Comparison of ENCODE assay signal across 18 cellular contexts in the genomic region with DNA sequence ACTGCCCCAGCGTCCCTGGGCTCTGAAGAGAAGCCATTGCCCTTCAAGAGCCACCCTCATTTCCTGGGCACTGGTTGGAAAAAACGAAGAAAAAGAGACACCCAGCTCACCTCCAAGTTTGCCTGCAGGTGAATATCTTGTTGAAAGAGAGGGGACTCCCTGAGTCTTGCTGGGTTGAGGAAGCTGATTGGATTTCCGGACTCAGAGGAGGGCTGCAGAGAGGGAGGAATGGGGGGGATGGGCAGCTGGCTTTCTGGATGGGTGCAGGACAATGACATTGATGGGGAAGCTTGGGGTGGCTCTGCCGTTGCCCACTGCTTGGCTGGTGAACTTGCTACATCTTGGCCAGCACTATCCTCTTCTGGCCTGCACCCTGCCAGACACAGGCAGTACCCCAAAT. TPM values are rescaled to one million over a fixed set of nuclear protein-coding genes. Genes with fewer than 3 reads are reported as not detected.
A peak's percentile ranks its signal among the peaks of the same experiment; 100 is the strongest.
DNase-seq lines count a peak whose midpoint lies in the region; ATAC-seq and TF ChIP-seq lines count a peak whose summit lies in the region.
"Had no signal": no experiment of that assay in that cellular context is flagged by ENCODE, and none has a peak within 500 bp of the region (broad histone marks: within the 10 kb centered on the region; RNA-seq: fewer than 3 reads in every experiment).

No MANE protein-coding gene starts in this region.

- H2BK12ac ChIP-seq in trophoblast cell (ENCODE audit: low read length), result peak overlapping the region; percentile 18

- H2AFZ ChIP-seq in trophoblast cell (ENCODE audit: insufficient read depth, low read length, poor library complexity), result no peak overlapping the region

- no peak for DNase-seq in activated CD4-positive, alpha-beta T cell treated with anti-CD3 and anti-CD28 coated beads, Interleukin-2, amount 10 ng/mL, durations not matched to agents 24 days and 14 days
- no peak for DNase-seq in activated CD4-positive, alpha-beta T cell treated with anti-CD3 and anti-CD28 coated beads, Interleukin-2, amount 50 U/mL, for 4 hours
- DNase-seq in activated CD8-positive, alpha-beta T cell treated with anti-CD3 and anti-CD28 coated beads for 36 hours, result no peak
- no peak for DNase-seq in trophoblast cell
- no peak for DNase-seq in HuH-7.5 (ENCODE audit: low spot score)
- DNase-seq: 8988T, head of caudate nucleus, NCI-H226, retina, SW 1271, tibial artery had no signal

- no peak overlapping the region for H3K18ac ChIP-seq in trophoblast cell (ENCODE audit: low read length)

- CTCF ChIA-PET in activated CD8-positive, alpha-beta T cell treated with anti-CD3 and anti-CD28 coated beads for 36 hours (lab: Charles Lee), result interaction anchor here (0.8 to 2.1 kb wide), 2 partner anchors 28 to 35 kb away, joined by 3 to 6 read pairs; no protein-coding TSS in a partner anchor

- H2BK120ac ChIP-seq in trophoblast cell (ENCODE audit: insufficient read depth, low read length, poor library complexity), result no peak overlapping the region

- no peak overlapping the region for H4K91ac ChIP-seq in trophoblast cell (ENCODE audit: low read depth, low read length)

- no CpG with 5 or more reads among the region's 4 CpGs for WGBS in trophoblast cell (ENCODE audit: extremely low coverage, insufficient coverage, insufficient read length)

- peaks cover 15% of the 10 kb centered on the region for H3K4me1 Mint-ChIP-seq in activated CD4-positive, alpha-beta T cell treated with anti-CD3 and anti-CD28 coated beads, Interleukin-2, amount 10 ng/mL, durations not matched to agents 24 days and 14 days
- H3K4me1 Mint-ChIP-seq in activated CD8-positive, alpha-beta T cell treated with anti-CD3 and anti-CD28 coated beads for 36 hours (ENCODE audit: low read depth), result peaks cover 35% of the 10 kb centered on the region

- no peaks in the 10 kb centered on the region for H3K79me2 ChIP-seq in trophoblast cell (ENCODE audit: control insufficient read depth, insufficient read depth, low read length, poor library complexity)

- peak overlapping the region; percentile 81 for H4K8ac ChIP-seq in trophoblast cell (ENCODE audit: low read depth, low read length)

- H3K4ac ChIP-seq in trophoblast cell (ENCODE audit: low read depth, low read length), result no peak overlapping the region

- peak overlapping the region; percentile 55 for H3K4me3 Mint-ChIP-seq in activated CD4-positive, alpha-beta T cell treated with anti-CD3 and anti-CD28 coated beads, Interleukin-2, amount 10 ng/mL, durations not matched to agents 24 days and 14 days
- H3K4me3 Mint-ChIP-seq in activated CD8-positive, alpha-beta T cell treated with anti-CD3 and anti-CD28 coated beads for 36 hours, result peak overlapping the region; percentile 74
- H3K4me3 Mint-ChIP-seq: activated CD4-positive, alpha-beta memory T cell treated with anti-CD3 and anti-CD28 coated beads for 36 hours; B cell; neural crest cell had no signal

- H3K79me1 ChIP-seq in trophoblast cell (ENCODE audit: low read length), result peaks cover 2% of the 10 kb centered on the region

- no peak overlapping the region for H3K27ac ChIP-seq in trophoblast cell (ENCODE audit: low read depth, low read length)
- H3K27ac ChIP-seq: ascending aorta, tibial artery had no signal

- no peak overlapping the region for H3K4me2 ChIP-seq in trophoblast cell (ENCODE audit: low read length)

- H3K27me3 ChIP-seq in iPS-15b (ENCODE audit: control insufficient read depth, insufficient read depth, low read length) (peaks cover 2% of the 10 kb centered on the region), trophoblast cell (ENCODE audit: insufficient read depth, low read length) (no peaks in the 10 kb centered on the region)
- H3K27me3 ChIP-seq: ascending aorta, tibial artery had no signal

- H3K27me3 Mint-ChIP-seq in activated CD4-positive, alpha-beta T cell treated with anti-CD3 and anti-CD28 coated beads, Interleukin-2, amount 10 ng/mL, durations not matched to agents 24 days and 14 days, result no peaks in the 10 kb centered on the region
- no peaks in the 10 kb centered on the region for H3K27me3 Mint-ChIP-seq in activated CD8-positive, alpha-beta T cell treated with anti-CD3 and anti-CD28 coated beads for 36 hours
- H3K27me3 Mint-ChIP-seq: activated CD4-positive, alpha-beta memory T cell treated with anti-CD3 and anti-CD28 coated beads for 36 hours had no signal

- no peak overlapping the region for H2BK5ac ChIP-seq in trophoblast cell (ENCODE audit: low read depth, low read length, poor library complexity)

- no peak for TF ChIP-seq CTCF in activated CD8-positive, alpha-beta T cell treated with anti-CD3 and anti-CD28 coated beads for 36 hours (IDR thresholded peaks at IDR 0.05)

- intact Hi-C loops in activated CD4-positive, alpha-beta T cell treated with anti-CD3 and anti-CD28 coated beads, Interleukin-2, amount 10 ng/mL, durations not matched to agents 24 days and 14 days (cut with micrococcal nuclease), result no loop called here
- intact Hi-C loops in activated CD8-positive, alpha-beta T cell treated with anti-CD3 and anti-CD28 coated beads for 36 hours (cut with micrococcal nuclease), result no loop called here

- H3K14ac ChIP-seq in trophoblast cell (ENCODE audit: low read length), result no peak overlapping the region

- H3K9ac ChIP-seq in iPS-15b (ENCODE audit: low read depth, low read length) (peak overlapping the region; percentile 79), trophoblast cell (ENCODE audit: low read length) (no peak overlapping the region)

- H3K9me3 ChIP-seq in iPS-15b (ENCODE audit: control insufficient read depth, insufficient read depth, low read length) (no peaks in the 10 kb centered on the region), trophoblast cell (ENCODE audit: insufficient read depth, low read depth, low read length) (peaks cover 2% of the 10 kb centered on the region)
- H3K9me3 ChIP-seq: ascending aorta, tibial artery had no signal

- POLR2A ChIA-PET in activated CD8-positive, alpha-beta T cell treated with anti-CD3 and anti-CD28 coated beads for 36 hours (lab: Charles Lee), result interaction anchor here (1.4 to 2.3 kb wide), 2 partner anchors 10 to 12 kb away, joined by 4 to 9 read pairs; no protein-coding TSS in a partner anchor

- H3K36me3 ChIP-seq in iPS-15b (ENCODE audit: control insufficient read depth, insufficient read depth, low read length) (no peaks in the 10 kb centered on the region), trophoblast cell (ENCODE audit: control insufficient read depth in 1 of 2, insufficient read depth in 2 of 2, low read length in 2 of 2) (no peaks in the 10 kb centered on the region)
- H3K36me3 ChIP-seq: ascending aorta, tibial artery had no signal

- H3K9me3 Mint-ChIP-seq in activated CD4-positive, alpha-beta T cell treated with anti-CD3 and anti-CD28 coated beads, Interleukin-2, amount 10 ng/mL, durations not matched to agents 24 days and 14 days, result no peaks in the 10 kb centered on the region
- no peaks in the 10 kb centered on the region for H3K9me3 Mint-ChIP-seq in activated CD8-positive, alpha-beta T cell treated with anti-CD3 and anti-CD28 coated beads for 36 hours
- H3K9me3 Mint-ChIP-seq: activated CD4-positive, alpha-beta memory T cell treated with anti-CD3 and anti-CD28 coated beads for 36 hours; neural crest cell had no signal

- no peak overlapping the region for H3K27ac Mint-ChIP-seq in activated CD4-positive, alpha-beta T cell treated with anti-CD3 and anti-CD28 coated beads, Interleukin-2, amount 10 ng/mL, durations not matched to agents 24 days and 14 days
- peak overlapping the region; percentile 96 for H3K27ac Mint-ChIP-seq in activated CD8-positive, alpha-beta T cell treated with anti-CD3 and anti-CD28 coated beads for 36 hours
- H3K27ac Mint-ChIP-seq: B cell had no signal

- H3K23ac ChIP-seq in trophoblast cell (ENCODE audit: low read length), result no peak overlapping the region

- peaks cover 3% of the 10 kb centered on the region for H3K4me1 ChIP-seq in iPS-15b (ENCODE audit: control insufficient read depth, insufficient read depth, low read length)
- H3K4me1 ChIP-seq in trophoblast cell (ENCODE audit: control insufficient read depth in 1 of 2, insufficient read depth in 2 of 2, low read length in 2 of 2), result peaks cover 14 to 16% of the 10 kb centered on the region in 2 experiments
- H3K4me1 ChIP-seq: ascending aorta, tibial artery had no signal

- peak overlapping the region; percentile 76 for H3K4me3 ChIP-seq in iPS-15b (ENCODE audit: low read depth, low read length)
- no peak overlapping the region for H3K4me3 ChIP-seq in trophoblast cell (ENCODE audit: low read depth, low read length)
- H3K4me3 ChIP-seq: ascending aorta, tibial artery had no signal

- no peak for ATAC-seq in activated CD8-positive, alpha-beta T cell treated with anti-CD3 and anti-CD28 coated beads for 36 hours
- ATAC-seq in HG03039 (IDR thresholded peaks at IDR 0.05; ENCODE audit: unreplicated experiment) (no peak), GM19467 (IDR thresholded peaks at IDR 0.05; ENCODE audit: unreplicated experiment) (no peak)

- no peak overlapping the region for H2AK5ac ChIP-seq in trophoblast cell (ENCODE audit: low read length)

- H4K12ac ChIP-seq in trophoblast cell (ENCODE audit: low read depth, low read length), result no peak overlapping the region

- H3K36me3 Mint-ChIP-seq in activated CD4-positive, alpha-beta T cell treated with anti-CD3 and anti-CD28 coated beads, Interleukin-2, amount 10 ng/mL, durations not matched to agents 24 days and 14 days (ENCODE audit: low read depth), result no peaks in the 10 kb centered on the region
- H3K36me3 Mint-ChIP-seq in activated CD8-positive, alpha-beta T cell treated with anti-CD3 and anti-CD28 coated beads for 36 hours (ENCODE audit: low read depth), result peaks cover 3% of the 10 kb centered on the region
- H3K36me3 Mint-ChIP-seq: activated CD4-positive, alpha-beta memory T cell treated with anti-CD3 and anti-CD28 coated beads for 36 hours had no signal

RNA-seq across cellular contexts. Expression of a gene that starts 31.0 kb away (rescaled TPM):
- 11.7 and 12.2 TPM in 2 replicates for total RNA-seq in activated CD4-positive, alpha-beta T cell treated with anti-CD3 and anti-CD28 coated beads, Interleukin-2, amount 10 ng/mL, durations not matched to agents 24 days and 14 days
- total RNA-seq in activated CD8-positive, alpha-beta T cell treated with anti-CD3 and anti-CD28 coated beads for 36 hours, result 1 to 10 TPM; 3.7 to 4.1 TPM
- polyA plus RNA-seq in trophoblast cell (2013), result 63.3 and 64.2 TPM in 2 replicates
